ENCODE assay signal across 23 cellular contexts in the genomic region with DNA sequence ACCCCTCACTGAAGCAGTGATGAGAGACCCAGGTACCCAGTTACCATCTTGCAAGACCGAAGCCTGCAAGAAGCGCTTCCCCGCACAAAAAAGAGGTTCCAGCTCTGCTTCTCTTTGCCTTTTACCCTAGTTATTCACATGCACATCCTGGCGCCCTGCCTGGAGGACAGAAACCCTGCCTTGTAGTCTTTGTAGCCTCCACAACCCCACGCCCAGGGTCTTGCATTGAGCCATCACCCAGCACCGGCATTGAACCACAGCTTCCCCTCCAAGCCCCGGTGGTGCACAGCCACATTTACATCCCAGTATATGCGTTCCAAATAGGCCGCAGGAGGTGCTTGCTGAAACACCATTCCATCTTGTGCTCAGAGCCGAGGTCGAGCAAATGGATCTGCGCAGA.
"Had no signal": no experiment of that assay in that cellular context is flagged by ENCODE, and none has a peak within 500 bp of the region (broad histone marks: within the 10 kb centered on the region; RNA-seq: fewer than 3 reads in every experiment).

No MANE protein-coding gene starts in this region.

- ATAC-seq: activated CD4-positive, alpha-beta T cell treated with anti-CD3 and anti-CD28 coated beads for 36 hours; activated T-cell treated with anti-CD3 and anti-CD28 coated beads, Interleukin-2, amount 50 U/mL, for 72 hours; body of pancreas; K562; PC-3; T-cell had no signal

- H3K36me3 ChIP-seq: ascending aorta had no signal

- H3K27me3 ChIP-seq: ascending aorta, body of pancreas had no signal

- DNase-seq: activated CD4-positive, alpha-beta memory T cell treated with anti-CD3 and anti-CD28 coated beads, Interleukin-2, amount 10 ng/mL, durations not matched to agents 7 days and 5 days; activated CD4-positive, alpha-beta T cell treated with anti-CD3 and anti-CD28 coated beads for 36 hours; activated CD4-positive, alpha-beta T cell treated with anti-CD3 and anti-CD28 coated beads, Interleukin-2, amount 50 U/mL, for 1 hour; activated naive CD4-positive, alpha-beta T cell; activated T-cell treated with anti-CD3 and anti-CD28 coated beads for 4 hours; activated T-cell treated with anti-CD3 and anti-CD28 coated beads, Interleukin-2, amount 50 U/mL, for 72 hours; amniotic stem cell; body of pancreas; Karpas-422; NCI-H1092 treated with DMSO at 0.1 percent for 48 hours; NCI-H1417 treated with DMSO at 0.1 percent for 48 hours; NCI-H1694 treated with DMSO at 0.1 percent for 48 hours; NCI-H2081; NCI-H510A treated with DMSO at 0.1 percent for 48 hours; NK-92 treated with Interleukin-12 subunit alpha and Interleukin-12 subunit beta, amount 100 ng/mL, for 24 hours; PC-3; T-cell; T-helper 2 cell; T1000 had no signal

- H3K27ac ChIP-seq: ascending aorta, body of pancreas, SK-N-MC, VCaP had no signal

- H3K4me3 ChIP-seq: ascending aorta, body of pancreas, K562, SK-N-MC had no signal

- H3K9me3 ChIP-seq: ascending aorta, body of pancreas had no signal

- H3K4me1 ChIP-seq: ascending aorta, body of pancreas had no signal
